14 cellular contexts compared by ENCODE assay signal in genomic region chr10:107727762-107728317, GRCh38.
A peak's percentile ranks its signal among the peaks of the same experiment; 100 is the strongest.
DNase-seq lines count a peak whose midpoint lies in the region; ATAC-seq and TF ChIP-seq lines count a peak whose summit lies in the region.
"Had no signal": no experiment of that assay in that cellular context is flagged by ENCODE, and none has a peak within 500 bp of the region (broad histone marks: within the 10 kb centered on the region; RNA-seq: fewer than 3 reads in every experiment).

No MANE protein-coding gene starts in this region.

- H3K27ac ChIP-seq in neutrophil (peak overlapping the region; percentile 79), spleen (peak overlapping the region in 3 of 8 donors; percentile 62 to 68 (median 66))
- H3K27ac ChIP-seq: stomach, VCaP had no signal

- H3K27me3 ChIP-seq in neutrophil (no peaks in the 10 kb centered on the region), spleen (replicated peaks in 1 of 7) (no peaks in the 10 kb centered on the region)
- H3K27me3 ChIP-seq: stomach had no signal

- in situ Hi-C loops in SK-MEL-5 (cut with HindIII; ENCODE audit: low pct_unique_long_range_greater_than_20kb, low sequenced_read_pairs) = no loop called here

- H3K36me3 ChIP-seq in neutrophil (no peaks in the 10 kb centered on the region), spleen (no peaks in the 10 kb centered on the region)
- H3K36me3 ChIP-seq: stomach had no signal

- H3K27ac Mint-ChIP-seq in Calu3 (ENCODE audit: unreplicated experiment) = no peak overlapping the region
- no peak overlapping the region for H3K27ac Mint-ChIP-seq in activated T-helper 2 cell treated with anti-CD3 and anti-CD28 coated beads, Interferon-gamma antibody, Interleukin-2, Interleukin-4, amounts not matched to agents 10 μg/mL and 5 μg/mL and 100 μg/mL, durations not matched to agents 14 hours and 24 hours and 36 hours
- H3K27ac Mint-ChIP-seq: activated naive CD4-positive, alpha-beta T cell treated with anti-CD3 and anti-CD28 coated beads for 36 hours had no signal

- H3K27me3 Mint-ChIP-seq in Calu3 (ENCODE audit: unreplicated experiment) = no peaks in the 10 kb centered on the region
- H3K27me3 Mint-ChIP-seq in activated T-helper 2 cell treated with anti-CD3 and anti-CD28 coated beads, Interferon-gamma antibody, Interleukin-2, Interleukin-4, amounts not matched to agents 10 μg/mL and 5 μg/mL and 100 μg/mL, durations not matched to agents 14 hours and 24 hours and 36 hours (ENCODE audit: low read depth) = no peaks in the 10 kb centered on the region

- H3K4me3 Mint-ChIP-seq in Calu3 (ENCODE audit: low read depth, unreplicated experiment) = no peak overlapping the region
- H3K4me3 Mint-ChIP-seq in activated T-helper 2 cell treated with anti-CD3 and anti-CD28 coated beads, Interferon-gamma antibody, Interleukin-2, Interleukin-4, amounts not matched to agents 10 μg/mL and 5 μg/mL and 100 μg/mL, durations not matched to agents 14 hours and 24 hours and 36 hours (ENCODE audit: low read depth) = no peak overlapping the region
- H3K4me3 Mint-ChIP-seq: activated naive CD4-positive, alpha-beta T cell treated with anti-CD3 and anti-CD28 coated beads for 36 hours had no signal

- peaks cover 15% of the 10 kb centered on the region for H3K4me1 Mint-ChIP-seq in Calu3 (ENCODE audit: low read depth, unreplicated experiment)
- no peaks in the 10 kb centered on the region for H3K4me1 Mint-ChIP-seq in activated T-helper 2 cell treated with anti-CD3 and anti-CD28 coated beads, Interferon-gamma antibody, Interleukin-2, Interleukin-4, amounts not matched to agents 10 μg/mL and 5 μg/mL and 100 μg/mL, durations not matched to agents 14 hours and 24 hours and 36 hours (ENCODE audit: low read depth)

- WGBS in spleen, 5 donors = 69 to 80% (median 75%) methylated on average over 2 of the region's 2 CpGs

- DNase-seq in HCEC 1CT (peak; percentile 63), SK-MEL-5 (ENCODE audit: low read depth, low spot score) (peak; percentile 26), fibroblast of mammary gland (ENCODE audit: low read depth) (peak; percentile 72), Calu3 (no peak), spleen (no peak)
- no peak for DNase-seq in activated T-helper 2 cell treated with anti-CD3 and anti-CD28 coated beads, Interferon-gamma antibody, Interleukin-2, Interleukin-4, amounts not matched to agents 10 μg/mL and 5 μg/mL and 100 μg/mL, durations not matched to agents 14 hours and 24 hours and 36 hours (ENCODE audit: low spot score)
- DNase-seq: activated naive CD4-positive, alpha-beta T cell treated with anti-CD3 and anti-CD28 coated beads for 36 hours; caudate nucleus; nucleus accumbens; stomach had no signal

- intact Hi-C loops in Calu3 (cut with micrococcal nuclease; ENCODE audit: unreplicated experiment) (no loop called here), spleen (cut with DNase I; ENCODE audit: low total_unique reads) (no loop called here)
- intact Hi-C loops in activated T-helper 2 cell treated with anti-CD3 and anti-CD28 coated beads, Interferon-gamma antibody, Interleukin-2, Interleukin-4, amounts not matched to agents 10 μg/mL and 5 μg/mL and 100 μg/mL, durations not matched to agents 14 hours and 24 hours and 36 hours (cut with micrococcal nuclease) = no loop called here

- no peak for TF ChIP-seq POLR2A in spleen (IDR thresholded peaks at IDR 0.05)

- TF ChIP-seq CTCF in fibroblast of mammary gland (conservative IDR thresholded peaks at IDR 0.05; ENCODE audit: control insufficient read depth, insufficient read depth, low read depth, low read length) (no peak), neutrophil (IDR thresholded peaks at IDR 0.05) (no peak), Calu3 (IDR thresholded peaks at IDR 0.05; ENCODE audit: unreplicated experiment) (no peak), spleen (IDR thresholded peaks at IDR 0.05 in 8 of 11, conservative IDR thresholded peaks at IDR 0.05 in 3 of 11) (no peak)

- BruUV-seq in Calu3 (replicated peaks; lab: Mats Ljungman, UMichigan) = no TSS peak

- H3K4me1 ChIP-seq in neutrophil (ENCODE audit: control insufficient read depth in 1 of 2, insufficient read depth in 1 of 2, low read depth in 1 of 2, low read length in 1 of 2) (peaks cover 38 to 46% of the 10 kb centered on the region in 2 experiments), spleen (peaks cover 0 to 8% (median 0%) of the 10 kb centered on the region in 6 donors)
- H3K4me1 ChIP-seq: stomach had no signal

- H3K9me3 ChIP-seq in neutrophil = no peaks in the 10 kb centered on the region
- peaks cover 0 to 7% (median under 1%) of the 10 kb centered on the region in 8 donors for H3K9me3 ChIP-seq in spleen

- H3K4me3 ChIP-seq in fibroblast of mammary gland (ENCODE audit: control insufficient read depth, low read depth, low read length) = no peak overlapping the region
- H3K4me3 ChIP-seq in neutrophil (ENCODE audit: low read depth in 1 of 2, low read length in 1 of 2) = peak overlapping the region in 1 of 2 experiments; percentile 39
- H3K4me3 ChIP-seq in spleen = no peak overlapping the region
- H3K4me3 ChIP-seq: lung, stomach had no signal

- peaks cover 2% of the 10 kb centered on the region for H3K9me3 Mint-ChIP-seq in Calu3 (ENCODE audit: low read depth, unreplicated experiment)
- H3K9me3 Mint-ChIP-seq in activated T-helper 2 cell treated with anti-CD3 and anti-CD28 coated beads, Interferon-gamma antibody, Interleukin-2, Interleukin-4, amounts not matched to agents 10 μg/mL and 5 μg/mL and 100 μg/mL, durations not matched to agents 14 hours and 24 hours and 36 hours = peaks cover 34% of the 10 kb centered on the region

- no peak for ATAC-seq in GM19455 (IDR thresholded peaks at IDR 0.05; ENCODE audit: unreplicated experiment)

- H3K36me3 Mint-ChIP-seq in Calu3 (ENCODE audit: insufficient read depth, unreplicated experiment) = no peaks in the 10 kb centered on the region
- H3K36me3 Mint-ChIP-seq in activated T-helper 2 cell treated with anti-CD3 and anti-CD28 coated beads, Interferon-gamma antibody, Interleukin-2, Interleukin-4, amounts not matched to agents 10 μg/mL and 5 μg/mL and 100 μg/mL, durations not matched to agents 14 hours and 24 hours and 36 hours (ENCODE audit: low read depth) = no peaks in the 10 kb centered on the region

- CTCF ChIA-PET in Calu3 (lab: Charles Lee) = no interaction called here

Comparison
In these comparisons a context has a peak if more than half of its experiments do, and no peak if none do; other contexts are left out.
1. DNase-seq: peak in HCEC 1CT (single experiment), SK-MEL-5 (single experiment) and fibroblast of mammary gland (single experiment); none in Calu3 (single experiment), spleen (single experiment) and activated T-helper 2 cell treated with anti-CD3 and anti-CD28 coated beads, Interferon-gamma antibody, Interleukin-2, Interleukin-4, amounts not matched to agents 10 μg/mL and 5 μg/mL and 100 μg/mL, durations not matched to agents 14 hours and 24 hours and 36 hours (single experiment).